Comparison of ENCODE assay signal across 9 cellular contexts in the genomic region with DNA sequence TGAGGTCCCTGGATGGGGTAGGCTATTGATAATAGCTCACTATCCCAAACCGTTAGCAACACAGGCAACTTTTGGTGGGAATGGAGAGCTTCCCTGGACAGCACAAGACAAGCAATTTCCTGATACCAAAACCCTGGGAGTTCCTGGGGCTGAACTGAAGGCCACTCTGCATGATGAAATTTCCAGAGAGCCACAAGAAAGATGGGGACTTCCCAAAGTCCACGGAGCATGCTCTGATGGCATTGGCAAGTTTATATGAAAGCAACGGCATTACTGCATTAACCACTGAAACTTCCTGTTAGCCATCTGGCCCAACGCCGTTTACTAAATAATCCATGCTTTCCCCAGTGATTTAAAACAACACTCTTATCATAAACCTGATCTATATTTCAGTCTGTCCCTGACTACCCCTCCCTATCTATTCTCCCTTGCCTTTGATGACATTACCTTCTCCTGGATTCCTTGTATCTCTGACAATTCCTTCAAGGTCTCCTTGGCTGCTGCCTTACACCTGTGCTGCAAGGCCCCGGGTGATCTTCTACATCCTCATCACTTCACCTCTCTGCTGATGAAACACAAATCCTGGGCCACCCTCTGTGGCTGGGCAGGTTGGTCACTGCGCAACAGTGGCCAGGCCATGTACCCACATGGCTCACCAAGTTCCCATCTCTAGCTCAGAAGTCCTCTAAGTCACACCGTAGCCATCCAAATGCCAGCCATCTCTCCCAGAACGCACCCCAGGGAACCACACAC.
DNase-seq lines count a peak whose midpoint lies in the region; ATAC-seq, FAIRE-seq and TF ChIP-seq lines count a peak whose summit lies in the region.
"Had no signal": no experiment of that assay in that cellular context is flagged by ENCODE, and none has a peak within 500 bp of the region (broad histone marks: within the 10 kb centered on the region; RNA-seq: fewer than 3 reads in every experiment).

No MANE protein-coding gene starts in this region.

- no peak for TF ChIP-seq POLR2A in GM12891 (IDR thresholded peaks at IDR 0.05; ENCODE audit: low read depth, low read length)

- H2BK12ac ChIP-seq in mesenchymal stem cell (ENCODE audit: low read length in 2 of 2): no peak overlapping the region

- no peak overlapping the region for H2AFZ ChIP-seq in mesenchymal stem cell (ENCODE audit: low read depth, low read length)

- 86% methylated on average over 9 of the region's 9 CpGs for WGBS in mesenchymal stem cell

- no peak overlapping the region for H3K4me2 ChIP-seq in mesenchymal stem cell (ENCODE audit: low read length, poor library complexity, severe bottlenecking)

- no peak overlapping the region for H2BK120ac ChIP-seq in mesenchymal stem cell (ENCODE audit: low read depth, low read length)

- no peaks in the 10 kb centered on the region for H3K27me3 ChIP-seq in mesenchymal stem cell (ENCODE audit: control insufficient read depth in 1 of 2, insufficient read depth in 1 of 2, low read length in 2 of 2)

- no peaks in the 10 kb centered on the region for H3K9me3 ChIP-seq in mesenchymal stem cell (ENCODE audit: control insufficient read depth, low read length)

- no peak overlapping the region for H4K91ac ChIP-seq in mesenchymal stem cell (ENCODE audit: low read length)

- no peak overlapping the region for H3K27ac ChIP-seq in mesenchymal stem cell (ENCODE audit: low read length, poor library complexity, severe bottlenecking)

- peaks cover 2% of the 10 kb centered on the region for H3K4me1 ChIP-seq in mesenchymal stem cell (ENCODE audit: control insufficient read depth, insufficient read depth, low read depth, low read length)

- no peak overlapping the region for H4K8ac ChIP-seq in mesenchymal stem cell (ENCODE audit: low read length)

- peak; percentile 95 for FAIRE-seq in GM12891 (lab: Jason Lieb, UNC)

- ATAC-seq in GM21528 (IDR thresholded peaks at IDR 0.05; ENCODE audit: low FRiP score, unreplicated experiment) (peak; percentile 78), HG03565 (IDR thresholded peaks at IDR 0.05; ENCODE audit: unreplicated experiment) (peak; percentile 75)

- no peak overlapping the region for H2AK5ac ChIP-seq in mesenchymal stem cell (ENCODE audit: low read length, severe bottlenecking)

- CTCF ChIA-PET in HEK293T (lab: Yijun Ruan, JAX): no interaction called here

- no peak overlapping the region for H2BK15ac ChIP-seq in mesenchymal stem cell (ENCODE audit: low read depth, poor library complexity, severe bottlenecking)

- H3K18ac ChIP-seq in mesenchymal stem cell (ENCODE audit: low read depth in 1 of 2, low read length in 2 of 2): no peak overlapping the region

- no peak overlapping the region for H3K4ac ChIP-seq in mesenchymal stem cell (ENCODE audit: low read depth in 1 of 2, low read length in 2 of 2)

- H3K36me3 ChIP-seq in mesenchymal stem cell (ENCODE audit: control insufficient read depth in 1 of 2, insufficient read depth in 2 of 2, low read depth in 1 of 2, low read length in 2 of 2): peaks cover 0 to 1% of the 10 kb centered on the region in 2 experiments

- no peak overlapping the region for H2BK5ac ChIP-seq in mesenchymal stem cell (ENCODE audit: low read depth, low read length, poor library complexity, severe bottlenecking)

- no peak overlapping the region for H3K4me3 ChIP-seq in mesenchymal stem cell (ENCODE audit: insufficient read depth in 1 of 2, low read depth in 1 of 2, low read length in 2 of 2)

- H3K14ac ChIP-seq in mesenchymal stem cell (ENCODE audit: low read length in 2 of 2): no peak overlapping the region

- no peak overlapping the region for H3K9ac ChIP-seq in mesenchymal stem cell (ENCODE audit: low read length)

- peak; percentile 31 for DNase-seq in GM12891 (ENCODE audit: insufficient read length, low spot score)
- peak; percentile 80 for DNase-seq in mesenchymal stem cell
- no peak for DNase-seq in Kasumi-1 (lab: John Stamatoyannopoulos, UW)
- no peak for DNase-seq in HEK293T (ENCODE audit: extremely low spot score)
- DNase-seq in stimulated activated CD4-positive, alpha-beta T cell treated with anti-CD3 and anti-CD28 coated beads, Interleukin-1b, Interleukin-23, amount 100 ng/mL, for 48 hours: no peak
- DNase-seq in SIG-M5 treated with dmso at 0.1 percent for 504 hours (lab: John Stamatoyannopoulos, UW; ENCODE audit: unreplicated experiment): no peak
- DNase-seq: DMS153 had no signal

- POLR2A ChIA-PET in HEK293T (lab: Yijun Ruan, JAX): no interaction called here

- no peaks in the 10 kb centered on the region for H3K79me1 ChIP-seq in mesenchymal stem cell (replicated peaks; ENCODE audit: low read length, poor library complexity, severe bottlenecking)

- no peak overlapping the region for H3K23ac ChIP-seq in mesenchymal stem cell (ENCODE audit: low read length in 2 of 2)

TF ChIP-seq in GM12891, 5 proteins besides CTCF, POLR2A, EP300 and RAD21:
- TF ChIP-seq POU2F2 (IDR thresholded peaks at IDR 0.05; ENCODE audit: low read depth, low read length) (no peak; the same call in 1 of the 2 replicates), TAF1 (IDR thresholded peaks at IDR 0.05; ENCODE audit: low read depth, low read length) (no peak)

TF ChIP-seq in HEK293T, 16 proteins besides CTCF, POLR2A, EP300 and RAD21:
- TF ChIP-seq SP1 (IDR thresholded peaks at IDR 0.05) (no peak), CTBP1 (IDR thresholded peaks at IDR 0.05; ENCODE audit: borderline replicate concordance) (no peak), FOXK2 (IDR thresholded peaks at IDR 0.05) (no peak), FOXM1 (IDR thresholded peaks at IDR 0.05; ENCODE audit: borderline replicate concordance) (no peak), BHLHE40 (IDR thresholded peaks at IDR 0.05; ENCODE audit: borderline replicate concordance) (no peak), LEF1 (IDR thresholded peaks at IDR 0.05; ENCODE audit: borderline replicate concordance) (no peak), HDGF (IDR thresholded peaks at IDR 0.05; ENCODE audit: borderline replicate concordance) (no peak), L3MBTL2 (conservative IDR thresholded peaks at IDR 0.05) (no peak), SUZ12 (IDR thresholded peaks at IDR 0.05) (no peak), NFRKB (IDR thresholded peaks at IDR 0.05) (no peak), ZNF384 (IDR thresholded peaks at IDR 0.05) (no peak), ELF4 (IDR thresholded peaks at IDR 0.05) (no peak), ARNT (IDR thresholded peaks at IDR 0.05) (no peak), TARDBP (IDR thresholded peaks at IDR 0.05) (no peak)
- TF ChIP-seq, protein P1, sequence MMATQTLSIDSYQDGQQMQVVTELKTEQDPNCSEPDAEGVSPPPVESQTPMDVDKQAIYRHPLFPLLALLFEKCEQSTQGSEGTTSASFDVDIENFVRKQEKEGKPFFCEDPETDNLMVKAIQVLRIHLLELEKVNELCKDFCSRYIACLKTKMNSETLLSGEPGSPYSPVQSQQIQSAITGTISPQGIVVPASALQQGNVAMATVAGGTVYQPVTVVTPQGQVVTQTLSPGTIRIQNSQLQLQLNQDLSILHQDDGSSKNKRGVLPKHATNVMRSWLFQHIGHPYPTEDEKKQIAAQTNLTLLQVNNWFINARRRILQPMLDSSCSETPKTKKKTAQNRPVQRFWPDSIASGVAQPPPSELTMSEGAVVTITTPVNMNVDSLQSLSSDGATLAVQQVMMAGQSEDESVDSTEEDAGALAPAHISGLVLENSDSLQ (IDR thresholded peaks at IDR 0.05): no peak

Comparison
In these comparisons a context has a peak if more than half of its experiments do, and no peak if none do; other contexts are left out.
1. DNase-seq: peak in GM12891 (single experiment) and mesenchymal stem cell (single experiment); none in Kasumi-1 (0 of 2), HEK293T (single experiment), stimulated activated CD4-positive, alpha-beta T cell treated with anti-CD3 and anti-CD28 coated beads, Interleukin-1b, Interleukin-23, amount 100 ng/mL, for 48 hours (single experiment) and SIG-M5 treated with dmso at 0.1 percent for 504 hours (single experiment).